8 cellular contexts compared by ENCODE assay signal in the genomic region with DNA sequence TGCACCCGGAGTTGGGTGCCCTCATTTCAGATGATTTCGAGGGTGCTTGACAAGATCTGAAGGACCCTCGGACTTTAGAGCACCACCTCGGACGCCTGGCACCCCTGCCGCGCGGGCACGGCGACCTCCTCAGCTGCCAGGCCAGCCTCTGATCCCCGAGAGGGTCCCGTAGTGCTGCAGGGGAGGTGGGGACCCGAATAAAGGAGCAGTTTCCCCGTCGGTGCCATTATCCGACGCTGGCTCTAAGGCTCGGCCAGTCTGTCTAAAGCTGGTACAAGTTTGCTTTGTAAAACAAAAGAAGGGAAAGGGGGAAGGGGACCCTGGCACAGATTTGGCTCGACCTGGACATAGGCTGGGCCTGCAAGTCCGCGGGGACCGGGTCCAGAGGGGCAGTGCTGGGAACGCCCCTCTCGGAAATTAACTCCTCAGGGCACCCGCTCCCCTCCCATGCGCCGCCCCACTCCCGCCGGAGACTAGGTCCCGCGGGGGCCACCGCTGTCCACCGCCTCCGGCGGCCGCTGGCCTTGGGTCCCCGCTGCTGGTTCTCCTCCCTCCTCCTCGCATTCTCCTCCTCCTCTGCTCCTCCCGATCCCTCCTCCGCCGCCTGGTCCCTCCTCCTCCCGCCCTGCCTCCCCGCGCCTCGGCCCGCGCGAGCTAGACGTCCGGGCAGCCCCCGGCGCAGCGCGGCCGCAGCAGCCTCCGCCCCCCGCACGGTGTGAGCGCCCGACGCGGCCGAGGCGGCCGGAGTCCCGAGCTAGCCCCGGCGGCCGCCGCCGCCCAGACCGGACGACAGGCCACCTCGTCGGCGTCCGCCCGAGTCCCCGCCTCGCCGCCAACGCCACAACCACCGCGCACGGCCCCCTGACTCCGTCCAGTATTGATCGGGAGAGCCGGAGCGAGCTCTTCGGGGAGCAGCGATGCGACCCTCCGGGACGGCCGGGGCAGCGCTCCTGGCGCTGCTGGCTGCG. TPM values are rescaled to one million over a fixed set of nuclear protein-coding genes. Genes with fewer than 3 reads are reported as not detected.
DNase-seq lines count a peak whose midpoint lies in the region; ATAC-seq and TF ChIP-seq lines count a peak whose summit lies in the region.

TSS of gene EGFR (plus strand) at position 657 of the 968 bp plus-strand sequence. CDS start at position 918, 261 bp downstream.

- peak within 1 kb of the TSS; percentile 25 for H3K4me3 Mint-ChIP-seq in activated T-cell treated with anti-CD3 and anti-CD28 coated beads, Interleukin-2, amount 50 U/mL, for 24 hours

- no peaks in the 10 kb centered on the region for H3K9me3 Mint-ChIP-seq in activated T-cell treated with anti-CD3 and anti-CD28 coated beads, Interleukin-2, amount 50 U/mL, for 24 hours

- peaks cover 76% of the 10 kb centered on the region for H3K27me3 Mint-ChIP-seq in activated T-cell treated with anti-CD3 and anti-CD28 coated beads, Interleukin-2, amount 50 U/mL, for 24 hours

- intact Hi-C loops in transverse colon (cut with DNase I; ENCODE audit: low total_unique reads), result no loop called here

- ATAC-seq in esophagus mucosa, result peak; percentile 71
- ATAC-seq in GM18502 (IDR thresholded peaks at IDR 0.05; ENCODE audit: poor library complexity, unreplicated experiment), result no peak

- no peak within 1 kb of the TSS for H3K27ac Mint-ChIP-seq in activated T-cell treated with anti-CD3 and anti-CD28 coated beads, Interleukin-2, amount 50 U/mL, for 24 hours

- H3K4me3 ChIP-seq in mesodermal cell (ENCODE audit: extremely low read depth, insufficient read depth, low read length, poor library complexity, severe bottlenecking) (peak within 1 kb of the TSS; percentile 56), transverse colon (peak within 1 kb of the TSS; percentile 84 to 90 (median 88))

- in situ Hi-C loops in transverse colon (cut with MboI; ENCODE audit: low pct_ligation_motif_present in 1 of 4, low pct_unique_long_range_greater_than_20kb in 1 of 4, low sequenced_read_pairs in 3 of 4), result loop anchor here in 3 of 4 donors (25.0 kb wide), 2 partner anchors 231 to 1019 kb away; no protein-coding TSS in a partner anchor

- no peaks in the 10 kb centered on the region for H3K4me1 Mint-ChIP-seq in activated T-cell treated with anti-CD3 and anti-CD28 coated beads, Interleukin-2, amount 50 U/mL, for 24 hours (ENCODE audit: low read depth)

- POLR2A ChIA-PET in RWPE1 (lab: Yijun Ruan, JAX; ENCODE audit: low non-redundant PET), result interaction anchor here (0.5 to 1.2 kb wide), 4 partner anchors 33 to 187 kb away, joined by 3 to 4 read pairs (median 3); no protein-coding TSS in a partner anchor

- CTCF ChIA-PET in RWPE1 (lab: Yijun Ruan, JAX), result interaction anchor here (0.5 to 2.0 kb wide), 9 partner anchors 38 to 1613 kb away, joined by 3 to 9 read pairs (median 3); no protein-coding TSS in a partner anchor

- no peak for DNase-seq in activated T-cell treated with anti-CD3 and anti-CD28 coated beads, Interleukin-2, amount 50 U/mL, for 24 hours
- no peak for DNase-seq in activated T-cell treated with anti-CD3 and anti-CD28 coated beads for 4 hours
- DNase-seq in RWPE1 (ENCODE audit: low spot score), result peak; percentile 86
- DNase-seq in transverse colon, result peak; percentile 86
- no peak for DNase-seq in NCI-H2171 (lab: John Stamatoyannopoulos, UW)

- no peaks in the 10 kb centered on the region for H3K9me3 ChIP-seq in mesodermal cell (ENCODE audit: control insufficient read depth, low read length)
- no peaks in the 10 kb centered on the region for H3K9me3 ChIP-seq in transverse colon

- H3K27ac ChIP-seq in RWPE1 (peak within 1 kb of the TSS; percentile 99), mesodermal cell (ENCODE audit: low read depth, low read length, severe bottlenecking) (no peak within 1 kb of the TSS), transverse colon (peak within 1 kb of the TSS; percentile 96 to 97 (median 96))

- TF ChIP-seq EP300 in transverse colon (IDR thresholded peaks at IDR 0.05; ENCODE audit: low read depth), result no peak

- no peaks in the 10 kb centered on the region for H3K36me3 ChIP-seq in mesodermal cell (ENCODE audit: control insufficient read depth, insufficient read depth, low read length)
- H3K36me3 ChIP-seq in transverse colon, result no peaks in the 10 kb centered on the region

- no peak for TF ChIP-seq CTCF in RWPE1 (conservative IDR thresholded peaks at IDR 0.05; ENCODE audit: low read depth)
- TF ChIP-seq CTCF in transverse colon (IDR thresholded peaks at IDR 0.05), result no peak

- peaks cover 8% of the 10 kb centered on the region for H3K27me3 ChIP-seq in transverse colon

- H3K4me1 ChIP-seq in mesodermal cell (ENCODE audit: control insufficient read depth, insufficient read depth, low read length, poor library complexity, severe bottlenecking), result no peaks in the 10 kb centered on the region
- peaks cover 0 to 16% (median 7%) of the 10 kb centered on the region in 4 donors for H3K4me1 ChIP-seq in transverse colon

- WGBS in mesodermal cell (ENCODE audit: insufficient coverage in 2 of 2), 2 experiments, result 8 to 12% methylated on average over 69 to 74 of the region's 98 CpGs
- WGBS in transverse colon (ENCODE audit: low coverage in 1 of 2), 2 donors, result 14% methylated on average over 90 of the region's 98 CpGs; no CpG with 5 or more reads in 1 of the 2 donors

- peak; percentile 52 for TF ChIP-seq POLR2A in transverse colon (IDR thresholded peaks at IDR 0.05)

- no peaks in the 10 kb centered on the region for H3K36me3 Mint-ChIP-seq in activated T-cell treated with anti-CD3 and anti-CD28 coated beads, Interleukin-2, amount 50 U/mL, for 24 hours (ENCODE audit: low read depth)

RNA-seq across cellular contexts. Expression of gene EGFR, which starts in this region (rescaled TPM):
- 101 TPM for total RNA-seq in esophagus mucosa
- polyA plus RNA-seq in mesodermal cell (2013, experiment 1 of 2), result 9.6 TPM
- polyA plus RNA-seq in mesodermal cell (2013, experiment 2 of 2), result 8.5 TPM
- total RNA-seq in transverse colon, result 10 to 100 TPM; 40.0 to 85.7 (median 72.9) TPM

Comparison
In these comparisons a context has a peak if more than half of its experiments do, and no peak if none do; other contexts are left out.
1. DNase-seq: peak in RWPE1 (single experiment) and transverse colon (single experiment); none in activated T-cell treated with anti-CD3 and anti-CD28 coated beads, Interleukin-2, amount 50 U/mL, for 24 hours (single experiment), activated T-cell treated with anti-CD3 and anti-CD28 coated beads for 4 hours (single experiment) and NCI-H2171 (single experiment).